Comparison of ENCODE assay signal across 17 cellular contexts in the genomic region with DNA sequence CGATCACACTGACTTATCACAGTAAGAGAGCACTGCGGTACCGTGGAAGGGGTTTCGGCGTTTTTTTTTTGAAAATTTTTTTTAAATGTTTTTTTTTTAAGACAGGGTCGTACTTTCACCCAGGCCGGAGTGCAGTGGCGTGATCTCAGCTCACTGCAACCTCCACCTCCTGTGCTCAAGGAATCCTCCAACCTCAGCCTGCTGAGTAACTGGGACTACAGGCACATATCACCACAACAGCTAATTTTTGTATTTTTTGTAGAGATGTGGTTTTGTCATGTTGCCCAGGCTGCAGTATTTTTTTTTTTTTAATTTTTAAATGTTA.
"Had no signal": no experiment of that assay in that cellular context is flagged by ENCODE, and none has a peak within 500 bp of the region (broad histone marks: within the 10 kb centered on the region; RNA-seq: fewer than 3 reads in every experiment).

No MANE protein-coding gene starts in this region.

- H3K27me3 ChIP-seq: cardiac muscle cell, esophagus squamous epithelium, ovary, SJCRH30, tibial artery had no signal

- H3K4me1 ChIP-seq: psoas muscle, SJCRH30 had no signal

- H3K9me3 Mint-ChIP-seq: activated naive CD4-positive, alpha-beta T cell treated with anti-CD3 and anti-CD28 coated beads, Interleukin-2, amount 10 ng/mL, durations not matched to agents 7 days and 5 days; effector memory CD8-positive, alpha-beta T cell; natural killer cell had no signal

- H3K4me3 ChIP-seq: cardiac muscle cell, esophagus squamous epithelium, lower lobe of right lung, ovary, psoas muscle, SJCRH30, smooth muscle cell, tibial artery had no signal

- DNase-seq: activated CD8-positive, alpha-beta memory T cell treated with anti-CD3 and anti-CD28 coated beads for 24 hours; activated CD8-positive, alpha-beta memory T cell treated with anti-CD3 and anti-CD28 coated beads, Interleukin-2, amount 50 U/mL, for 48 hours; activated naive CD4-positive, alpha-beta T cell treated with anti-CD3 and anti-CD28 coated beads, Interleukin-2, amount 10 ng/mL, durations not matched to agents 7 days and 5 days; amniotic stem cell; effector memory CD8-positive, alpha-beta T cell; esophagus squamous epithelium; lower lobe of right lung; natural killer cell; ovary; psoas muscle; SJCRH30; stimulated activated CD4-positive, alpha-beta T cell treated with anti-CD3 and anti-CD28 coated beads, Interleukin-4, amount 100 ng/mL, for 1 hour; tibial artery; WERI-Rb-1 had no signal

- ATAC-seq: effector memory CD8-positive, alpha-beta T cell; lower lobe of right lung; natural killer cell; sciatic nerve had no signal

- H3K4me3 Mint-ChIP-seq: activated naive CD4-positive, alpha-beta T cell treated with anti-CD3 and anti-CD28 coated beads, Interleukin-2, amount 10 ng/mL, durations not matched to agents 7 days and 5 days; effector memory CD8-positive, alpha-beta T cell; natural killer cell had no signal

- H3K27me3 Mint-ChIP-seq: activated naive CD4-positive, alpha-beta T cell treated with anti-CD3 and anti-CD28 coated beads, Interleukin-2, amount 10 ng/mL, durations not matched to agents 7 days and 5 days; effector memory CD8-positive, alpha-beta T cell had no signal

- H3K27ac ChIP-seq: cardiac muscle cell, esophagus squamous epithelium, lower lobe of right lung, ovary, SJCRH30, tibial artery, WERI-Rb-1 had no signal

- H3K36me3 ChIP-seq: ovary, SJCRH30 had no signal

- H3K27ac Mint-ChIP-seq: activated naive CD4-positive, alpha-beta T cell treated with anti-CD3 and anti-CD28 coated beads, Interleukin-2, amount 10 ng/mL, durations not matched to agents 7 days and 5 days; natural killer cell had no signal

- H3K4me2 ChIP-seq: smooth muscle cell had no signal

- H3K9me3 ChIP-seq: esophagus squamous epithelium, lower lobe of right lung, ovary, psoas muscle, SJCRH30, tibial artery had no signal
